8 cellular contexts compared by ENCODE assay signal in the genomic region with DNA sequence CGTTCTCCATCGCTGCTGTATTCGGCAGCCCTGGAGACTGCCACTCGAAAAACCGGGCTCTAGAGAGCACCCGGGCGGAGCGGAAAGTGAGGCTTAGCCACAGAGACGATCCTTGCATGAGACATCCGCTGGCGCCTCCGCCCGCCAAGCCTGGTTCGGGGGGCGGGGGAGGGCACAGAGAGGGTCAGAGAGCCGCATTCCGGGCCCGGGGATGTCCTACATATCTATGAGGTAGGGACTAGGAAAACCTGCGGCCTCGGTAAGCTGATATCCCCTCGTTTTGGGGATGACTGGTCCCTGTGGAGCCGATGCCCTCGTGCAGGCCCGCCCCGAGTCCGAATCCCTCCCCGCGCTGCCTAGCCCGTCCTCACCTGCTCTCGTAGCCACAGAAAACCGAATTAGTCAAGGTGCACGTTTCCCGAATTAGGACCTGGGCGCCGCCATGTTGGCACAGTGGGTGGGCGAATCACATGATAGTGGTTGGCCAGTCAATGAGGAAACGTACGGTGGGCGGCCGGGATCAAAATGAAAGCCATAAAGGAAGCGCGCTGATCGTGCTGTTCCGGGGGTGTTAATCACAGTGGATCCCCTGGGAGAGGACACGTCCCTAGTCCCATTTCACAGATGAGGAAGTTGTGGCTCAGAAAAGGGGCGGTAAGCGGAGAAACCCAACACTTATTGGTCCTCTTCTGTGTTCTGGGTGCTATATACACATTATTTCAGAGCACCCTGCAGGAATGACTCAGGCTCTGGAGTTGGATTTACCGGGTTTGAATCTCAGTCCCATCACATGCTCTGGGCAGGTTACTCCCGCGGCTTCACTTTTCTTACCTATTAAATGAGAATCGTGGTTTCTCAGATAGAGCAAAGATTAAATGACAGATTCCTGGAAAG. TPM values are rescaled to one million over a fixed set of nuclear protein-coding genes. Genes with fewer than 3 reads are reported as not detected.
A peak's percentile ranks its signal among the peaks of the same experiment; 100 is the strongest.
DNase-seq lines count a peak whose midpoint lies in the region; ATAC-seq and TF ChIP-seq lines count a peak whose summit lies in the region.

A gene (minus strand): TSS at position 459 of the 894 bp plus-strand sequence. CDS start 341 bp downstream, at position 118.

- WGBS in ectodermal cell, 2 experiments: 1% methylated on average over 51 of the region's 51 CpGs
- WGBS in lung, 2 donors: 0 to 1% methylated on average over 50 to 51 of the region's 51 CpGs

- H3K4me3 Mint-ChIP-seq in activated CD4-positive, alpha-beta memory T cell treated with anti-CD3 and anti-CD28 coated beads, Interleukin-2, amount 10 ng/mL, durations not matched to agents 7 days and 5 days: peak within 1 kb of the TSS; percentile 96

- peaks cover 39% of the 10 kb centered on the region for H3K4me1 Mint-ChIP-seq in activated CD4-positive, alpha-beta memory T cell treated with anti-CD3 and anti-CD28 coated beads, Interleukin-2, amount 10 ng/mL, durations not matched to agents 7 days and 5 days

- H3K27me3 Mint-ChIP-seq in activated CD4-positive, alpha-beta memory T cell treated with anti-CD3 and anti-CD28 coated beads, Interleukin-2, amount 10 ng/mL, durations not matched to agents 7 days and 5 days: no peaks in the 10 kb centered on the region

- ATAC-seq in lung (ENCODE audit: insufficient read depth, low FRiP score): peak; percentile 67

- peaks cover 22% of the 10 kb centered on the region for H3K4me1 ChIP-seq in ectodermal cell (ENCODE audit: control insufficient read depth, insufficient read depth, low read length)
- peaks cover 9 to 15% of the 10 kb centered on the region in 2 donors for H3K4me1 ChIP-seq in lung (ENCODE audit: control insufficient read depth in 2 of 2, insufficient read depth in 2 of 2, low read length in 2 of 2)

- POLR2A ChIA-PET in activated CD4-positive, alpha-beta memory T cell treated with anti-CD3 and anti-CD28 coated beads, Interleukin-2, amount 10 ng/mL, durations not matched to agents 7 days and 5 days (lab: Charles Lee): interaction anchor here (0.6 to 6.6 kb wide), 10 partner anchors 11 to 183 kb away, joined by 3 to 79 read pairs (median 15); a partner anchor contains a TSS

- peak; percentile 85 for DNase-seq in activated gamma-delta T cell treated with Interleukin-2 at 50 U/mL for 16 hours
- no peak for DNase-seq in activated gamma-delta T cell (lab: John Stamatoyannopoulos, UW)
- DNase-seq in HL-60 (ENCODE audit: low read depth in 1 of 2, low spot score in 1 of 2): peak; percentile 96 to 98
- DNase-seq in NCI-H82 treated with DMSO at 0.1 percent for 48 hours (lab: John Stamatoyannopoulos, UW; ENCODE audit: unreplicated experiment): peak; percentile 88
- peak; percentile 93 for DNase-seq in activated CD4-positive, alpha-beta memory T cell treated with anti-CD3 and anti-CD28 coated beads, Interleukin-2, amount 10 ng/mL, durations not matched to agents 7 days and 5 days
- DNase-seq in lung (ENCODE audit: low spot score): peak; percentile 94
- peak; percentile 70 to 82 (median 70) for DNase-seq in stimulated activated CD4-positive, alpha-beta T cell treated with anti-CD3 and anti-CD28 coated beads, TNF-alpha, amount 100 ng/mL, for 1 hour (ENCODE audit: low read depth in 3 of 3, low spot score in 1 of 3)

- H3K9me3 Mint-ChIP-seq in activated CD4-positive, alpha-beta memory T cell treated with anti-CD3 and anti-CD28 coated beads, Interleukin-2, amount 10 ng/mL, durations not matched to agents 7 days and 5 days: no peaks in the 10 kb centered on the region

- H3K27me3 ChIP-seq in HL-60 (ENCODE audit: insufficient read depth, poor library complexity, severe bottlenecking) (no peaks in the 10 kb centered on the region), ectodermal cell (ENCODE audit: control insufficient read depth, insufficient read depth, low read length, poor library complexity, severe bottlenecking) (no peaks in the 10 kb centered on the region), lung (ENCODE audit: control insufficient read depth, insufficient read depth) (no peaks in the 10 kb centered on the region)

- H3K27ac ChIP-seq in HL-60 (replicated peaks) (peak within 1 kb of the TSS; percentile 83), ectodermal cell (ENCODE audit: insufficient read depth, low read depth, low read length, poor library complexity, severe bottlenecking) (peak within 1 kb of the TSS; percentile 70), lung (ENCODE audit: low read depth in 1 of 2, low read length in 1 of 2) (peak within 1 kb of the TSS; percentile 62 to 65)

- CTCF ChIA-PET in activated CD4-positive, alpha-beta memory T cell treated with anti-CD3 and anti-CD28 coated beads, Interleukin-2, amount 10 ng/mL, durations not matched to agents 7 days and 5 days (lab: Charles Lee): interaction anchor here (0.8 to 2.4 kb wide), 6 partner anchors 12 to 146 kb away, joined by 3 to 12 read pairs (median 6); no protein-coding TSS in a partner anchor

- H3K27ac Mint-ChIP-seq in activated CD4-positive, alpha-beta memory T cell treated with anti-CD3 and anti-CD28 coated beads, Interleukin-2, amount 10 ng/mL, durations not matched to agents 7 days and 5 days: peak within 1 kb of the TSS; percentile 94

- peak within 1 kb of the TSS; percentile 98 for H3K4me3 ChIP-seq in HL-60 (replicated peaks; ENCODE audit: insufficient read depth, low read length)
- peak within 1 kb of the TSS; percentile 84 for H3K4me3 ChIP-seq in ectodermal cell (ENCODE audit: insufficient read depth, low read depth, low read length)
- peak within 1 kb of the TSS; percentile 93 for H3K4me3 ChIP-seq in lung

- peaks cover 8% of the 10 kb centered on the region for H3K36me3 ChIP-seq in ectodermal cell (ENCODE audit: control insufficient read depth, insufficient read depth, low read length)
- peaks cover 0 to 7% of the 10 kb centered on the region in 2 donors for H3K36me3 ChIP-seq in lung (ENCODE audit: control insufficient read depth in 2 of 2, insufficient read depth in 2 of 2, low read length in 2 of 2)

- TF ChIP-seq CTCF in HL-60 (IDR thresholded peaks at IDR 0.05; ENCODE audit: insufficient read depth, low read length) (no peak), lung (IDR thresholded peaks at IDR 0.05; ENCODE audit: control extremely low read depth, extremely low read depth) (no peak)

- peaks cover 6% of the 10 kb centered on the region for H3K36me3 Mint-ChIP-seq in activated CD4-positive, alpha-beta memory T cell treated with anti-CD3 and anti-CD28 coated beads, Interleukin-2, amount 10 ng/mL, durations not matched to agents 7 days and 5 days (ENCODE audit: low read depth)

- H3K9me3 ChIP-seq in ectodermal cell (ENCODE audit: control insufficient read depth, low read length) (no peaks in the 10 kb centered on the region), lung (ENCODE audit: control insufficient read depth in 2 of 2, insufficient read depth in 1 of 2, low read length in 1 of 2) (no peaks in the 10 kb centered on the region)

RNA-seq across cellular contexts. Expression of the gene that starts here (rescaled TPM):
- total RNA-seq in activated CD4-positive, alpha-beta memory T cell treated with anti-CD3 and anti-CD28 coated beads, Interleukin-2, amount 10 ng/mL, durations not matched to agents 7 days and 5 days: 10 to 100 TPM; 29.4 to 29.7 TPM
- 46.9 TPM for polyA plus RNA-seq in ectodermal cell (2013, experiment 1 of 4)
- polyA plus RNA-seq in ectodermal cell (2013, experiment 2 of 4): 41.7 TPM
- 34.4 TPM for polyA plus RNA-seq in ectodermal cell (2013, experiment 3 of 4)
- polyA plus RNA-seq in ectodermal cell (2013, experiment 4 of 4): 38.1 TPM
- total RNA-seq in lung: 10 to 100 TPM; 14.4 to 41.4 TPM
- polyA plus RNA-seq in lung: 10 to 100 TPM; 46.1 to 48.2 TPM
